ENCODE assay signal across 1 cellular context in genomic region chr13:20953245-20953931, GRCh38.
TF ChIP-seq lines count a peak whose summit lies in the region.

No MANE protein-coding gene starts in this region.

TF ChIP-seq in HepG2, 621 proteins besides CTCF, POLR2A, EP300 and RAD21 (continued from another document and continues in another):
- TF ChIP-seq, protein P1, sequence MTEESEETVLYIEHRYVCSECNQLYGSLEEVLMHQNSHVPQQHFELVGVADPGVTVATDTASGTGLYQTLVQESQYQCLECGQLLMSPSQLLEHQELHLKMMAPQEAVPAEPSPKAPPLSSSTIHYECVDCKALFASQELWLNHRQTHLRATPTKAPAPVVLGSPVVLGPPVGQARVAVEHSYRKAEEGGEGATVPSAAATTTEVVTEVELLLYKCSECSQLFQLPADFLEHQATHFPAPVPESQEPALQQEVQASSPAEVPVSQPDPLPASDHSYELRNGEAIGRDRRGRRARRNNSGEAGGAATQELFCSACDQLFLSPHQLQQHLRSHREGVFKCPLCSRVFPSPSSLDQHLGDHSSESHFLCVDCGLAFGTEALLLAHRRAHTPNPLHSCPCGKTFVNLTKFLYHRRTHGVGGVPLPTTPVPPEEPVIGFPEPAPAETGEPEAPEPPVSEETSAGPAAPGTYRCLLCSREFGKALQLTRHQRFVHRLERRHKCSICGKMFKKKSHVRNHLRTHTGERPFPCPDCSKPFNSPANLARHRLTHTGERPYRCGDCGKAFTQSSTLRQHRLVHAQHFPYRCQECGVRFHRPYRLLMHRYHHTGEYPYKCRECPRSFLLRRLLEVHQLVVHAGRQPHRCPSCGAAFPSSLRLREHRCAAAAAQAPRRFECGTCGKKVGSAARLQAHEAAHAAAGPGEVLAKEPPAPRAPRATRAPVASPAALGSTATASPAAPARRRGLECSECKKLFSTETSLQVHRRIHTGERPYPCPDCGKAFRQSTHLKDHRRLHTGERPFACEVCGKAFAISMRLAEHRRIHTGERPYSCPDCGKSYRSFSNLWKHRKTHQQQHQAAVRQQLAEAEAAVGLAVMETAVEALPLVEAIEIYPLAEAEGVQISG (CRISPR knock-in tag; IDR thresholded peaks at IDR 0.05): peak; percentile 36; the same call in 1 of the 2 replicates
- TF ChIP-seq ZNF441 (CRISPR knock-in tag; IDR thresholded peaks at IDR 0.05; ENCODE audit: borderline replicate concordance) (0 out of 2 replicates have a peak, but pooled peaks have one; percentile 18), ZFP36L1 (CRISPR knock-in tag; IDR thresholded peaks at IDR 0.05) (peak; percentile 48; the same call in 1 of the 2 replicates), FOSL2 (CRISPR knock-in tag; IDR thresholded peaks at IDR 0.05) (peak; percentile 43), ZNF563 (CRISPR knock-in tag; IDR thresholded peaks at IDR 0.05) (peak; percentile 60; the same call in 1 of the 2 replicates), ZNF331 (CRISPR knock-in tag; IDR thresholded peaks at IDR 0.05) (peak; percentile 66; the same call in 1 of the 2 replicates), ZNF530 (CRISPR knock-in tag; IDR thresholded peaks at IDR 0.05; ENCODE audit: low read depth) (no peak), ZNF225 (CRISPR knock-in tag; IDR thresholded peaks at IDR 0.05) (no peak), ZNF138 (CRISPR knock-in tag; IDR thresholded peaks at IDR 0.05; ENCODE audit: low read depth) (no peak), ZNF329 (CRISPR knock-in tag; IDR thresholded peaks at IDR 0.05; ENCODE audit: low read depth) (no peak), MIXL1 (CRISPR knock-in tag; IDR thresholded peaks at IDR 0.05) (peak; percentile 92), HDAC2 (CRISPR knock-in tag; IDR thresholded peaks at IDR 0.05) (peak; percentile 78), GPN1 (CRISPR knock-in tag; IDR thresholded peaks at IDR 0.05; ENCODE audit: borderline replicate concordance) (no peak), ZNF317 (CRISPR knock-in tag; IDR thresholded peaks at IDR 0.05) (no peak), HDAC6 (IDR thresholded peaks at IDR 0.05; ENCODE audit: low read depth, low read length) (no peak), TMF1 (CRISPR knock-in tag; IDR thresholded peaks at IDR 0.05; ENCODE audit: low read depth) (no peak), HDAC1 (CRISPR knock-in tag; IDR thresholded peaks at IDR 0.05) (peak; percentile 79), ZNF292 (CRISPR knock-in tag; IDR thresholded peaks at IDR 0.05; ENCODE audit: borderline replicate concordance, low read depth) (no peak), ZNF788 (CRISPR knock-in tag; IDR thresholded peaks at IDR 0.05; ENCODE audit: borderline replicate concordance) (peak; percentile 68), NFKBIZ (CRISPR knock-in tag; IDR thresholded peaks at IDR 0.05) (peak; percentile 52; the same call in 1 of the 2 replicates), SP5 (CRISPR knock-in tag; IDR thresholded peaks at IDR 0.05; ENCODE audit: borderline replicate concordance, low read depth) (peak; percentile 82), ZFP82 (CRISPR knock-in tag; IDR thresholded peaks at IDR 0.05; ENCODE audit: borderline replicate concordance) (no peak), FOXC1 (CRISPR knock-in tag; IDR thresholded peaks at IDR 0.05; ENCODE audit: borderline replicate concordance) (0 out of 2 replicates have a peak, but pooled peaks have one; percentile 16), RAD51 (IDR thresholded peaks at IDR 0.05; ENCODE audit: borderline replicate concordance) (no peak), SUZ12 (IDR thresholded peaks at IDR 0.05; ENCODE audit: low read depth, low read length) (no peak), GFI1 (CRISPR knock-in tag; IDR thresholded peaks at IDR 0.05; ENCODE audit: borderline replicate concordance) (peak; percentile 79; the same call in 1 of the 2 replicates), BRCA1 (CRISPR knock-in tag; IDR thresholded peaks at IDR 0.05) (peak; percentile 86; the same call in 1 of the 2 replicates), SALL1 (CRISPR knock-in tag; IDR thresholded peaks at IDR 0.05) (peak; percentile 44), POLR2G (IDR thresholded peaks at IDR 0.05; ENCODE audit: low read depth, low read length) (peak; percentile 34; the same call in 1 of the 2 replicates), HNRNPLL (IDR thresholded peaks at IDR 0.05; ENCODE audit: low read depth, low read length, poor library complexity, severe bottlenecking) (no peak), HHEX (CRISPR knock-in tag; IDR thresholded peaks at IDR 0.05) (no peak), USF2 (IDR thresholded peaks at IDR 0.05; ENCODE audit: low read depth, low read length) (peak; percentile 49; the same call in 1 of the 2 replicates), USF2 (CRISPR knock-in tag; IDR thresholded peaks at IDR 0.05; ENCODE audit: borderline replicate concordance) (peak; percentile 75; the same call in 1 of the 2 replicates), THAP11 (CRISPR knock-in tag; IDR thresholded peaks at IDR 0.05) (peak; percentile 50; the same call in 1 of the 2 replicates), MAX (IDR thresholded peaks at IDR 0.05) (peak; percentile 51; the same call in 1 of the 2 replicates), ARID3A (IDR thresholded peaks at IDR 0.05; ENCODE audit: low read depth, low read length) (peak; percentile 36; the same call in 1 of the 2 replicates), ZNF776 (CRISPR knock-in tag; IDR thresholded peaks at IDR 0.05) (no peak), NAIF1 (CRISPR knock-in tag; IDR thresholded peaks at IDR 0.05; ENCODE audit: borderline replicate concordance) (peak; percentile 78; the same call in 1 of the 2 replicates)
- TF ChIP-seq, protein P2, sequence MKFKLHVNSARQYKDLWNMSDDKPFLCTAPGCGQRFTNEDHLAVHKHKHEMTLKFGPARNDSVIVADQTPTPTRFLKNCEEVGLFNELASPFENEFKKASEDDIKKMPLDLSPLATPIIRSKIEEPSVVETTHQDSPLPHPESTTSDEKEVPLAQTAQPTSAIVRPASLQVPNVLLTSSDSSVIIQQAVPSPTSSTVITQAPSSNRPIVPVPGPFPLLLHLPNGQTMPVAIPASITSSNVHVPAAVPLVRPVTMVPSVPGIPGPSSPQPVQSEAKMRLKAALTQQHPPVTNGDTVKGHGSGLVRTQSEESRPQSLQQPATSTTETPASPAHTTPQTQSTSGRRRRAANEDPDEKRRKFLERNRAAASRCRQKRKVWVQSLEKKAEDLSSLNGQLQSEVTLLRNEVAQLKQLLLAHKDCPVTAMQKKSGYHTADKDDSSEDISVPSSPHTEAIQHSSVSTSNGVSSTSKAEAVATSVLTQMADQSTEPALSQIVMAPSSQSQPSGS (CRISPR knock-in tag; IDR thresholded peaks at IDR 0.05): peak; percentile 59
- TF ChIP-seq, protein P3, sequence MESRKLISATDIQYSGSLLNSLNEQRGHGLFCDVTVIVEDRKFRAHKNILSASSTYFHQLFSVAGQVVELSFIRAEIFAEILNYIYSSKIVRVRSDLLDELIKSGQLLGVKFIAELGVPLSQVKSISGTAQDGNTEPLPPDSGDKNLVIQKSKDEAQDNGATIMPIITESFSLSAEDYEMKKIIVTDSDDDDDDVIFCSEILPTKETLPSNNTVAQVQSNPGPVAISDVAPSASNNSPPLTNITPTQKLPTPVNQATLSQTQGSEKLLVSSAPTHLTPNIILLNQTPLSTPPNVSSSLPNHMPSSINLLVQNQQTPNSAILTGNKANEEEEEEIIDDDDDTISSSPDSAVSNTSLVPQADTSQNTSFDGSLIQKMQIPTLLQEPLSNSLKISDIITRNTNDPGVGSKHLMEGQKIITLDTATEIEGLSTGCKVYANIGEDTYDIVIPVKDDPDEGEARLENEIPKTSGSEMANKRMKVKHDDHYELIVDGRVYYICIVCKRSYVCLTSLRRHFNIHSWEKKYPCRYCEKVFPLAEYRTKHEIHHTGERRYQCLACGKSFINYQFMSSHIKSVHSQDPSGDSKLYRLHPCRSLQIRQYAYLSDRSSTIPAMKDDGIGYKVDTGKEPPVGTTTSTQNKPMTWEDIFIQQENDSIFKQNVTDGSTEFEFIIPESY (CRISPR knock-in tag; IDR thresholded peaks at IDR 0.05): 0 out of 2 replicates have a peak, but pooled peaks have one; percentile 15
- TF ChIP-seq, protein P4, sequence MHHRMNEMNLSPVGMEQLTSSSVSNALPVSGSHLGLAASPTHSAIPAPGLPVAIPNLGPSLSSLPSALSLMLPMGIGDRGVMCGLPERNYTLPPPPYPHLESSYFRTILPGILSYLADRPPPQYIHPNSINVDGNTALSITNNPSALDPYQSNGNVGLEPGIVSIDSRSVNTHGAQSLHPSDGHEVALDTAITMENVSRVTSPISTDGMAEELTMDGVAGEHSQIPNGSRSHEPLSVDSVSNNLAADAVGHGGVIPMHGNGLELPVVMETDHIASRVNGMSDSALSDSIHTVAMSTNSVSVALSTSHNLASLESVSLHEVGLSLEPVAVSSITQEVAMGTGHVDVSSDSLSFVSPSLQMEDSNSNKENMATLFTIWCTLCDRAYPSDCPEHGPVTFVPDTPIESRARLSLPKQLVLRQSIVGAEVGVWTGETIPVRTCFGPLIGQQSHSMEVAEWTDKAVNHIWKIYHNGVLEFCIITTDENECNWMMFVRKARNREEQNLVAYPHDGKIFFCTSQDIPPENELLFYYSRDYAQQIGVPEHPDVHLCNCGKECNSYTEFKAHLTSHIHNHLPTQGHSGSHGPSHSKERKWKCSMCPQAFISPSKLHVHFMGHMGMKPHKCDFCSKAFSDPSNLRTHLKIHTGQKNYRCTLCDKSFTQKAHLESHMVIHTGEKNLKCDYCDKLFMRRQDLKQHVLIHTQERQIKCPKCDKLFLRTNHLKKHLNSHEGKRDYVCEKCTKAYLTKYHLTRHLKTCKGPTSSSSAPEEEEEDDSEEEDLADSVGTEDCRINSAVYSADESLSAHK (CRISPR knock-in tag; IDR thresholded peaks at IDR 0.05; ENCODE audit: borderline replicate concordance): no peak
- TF ChIP-seq, protein P5, sequence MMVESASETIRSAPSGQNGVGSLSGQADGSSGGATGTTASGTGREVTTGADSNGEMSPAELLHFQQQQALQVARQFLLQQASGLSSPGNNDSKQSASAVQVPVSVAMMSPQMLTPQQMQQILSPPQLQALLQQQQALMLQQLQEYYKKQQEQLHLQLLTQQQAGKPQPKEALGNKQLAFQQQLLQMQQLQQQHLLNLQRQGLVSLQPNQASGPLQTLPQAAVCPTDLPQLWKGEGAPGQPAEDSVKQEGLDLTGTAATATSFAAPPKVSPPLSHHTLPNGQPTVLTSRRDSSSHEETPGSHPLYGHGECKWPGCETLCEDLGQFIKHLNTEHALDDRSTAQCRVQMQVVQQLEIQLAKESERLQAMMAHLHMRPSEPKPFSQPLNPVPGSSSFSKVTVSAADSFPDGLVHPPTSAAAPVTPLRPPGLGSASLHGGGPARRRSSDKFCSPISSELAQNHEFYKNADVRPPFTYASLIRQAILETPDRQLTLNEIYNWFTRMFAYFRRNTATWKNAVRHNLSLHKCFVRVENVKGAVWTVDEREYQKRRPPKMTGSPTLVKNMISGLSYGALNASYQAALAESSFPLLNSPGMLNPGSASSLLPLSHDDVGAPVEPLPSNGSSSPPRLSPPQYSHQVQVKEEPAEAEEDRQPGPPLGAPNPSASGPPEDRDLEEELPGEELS (CRISPR knock-in tag; IDR thresholded peaks at IDR 0.05): peak; percentile 100
- TF ChIP-seq, protein P6, sequence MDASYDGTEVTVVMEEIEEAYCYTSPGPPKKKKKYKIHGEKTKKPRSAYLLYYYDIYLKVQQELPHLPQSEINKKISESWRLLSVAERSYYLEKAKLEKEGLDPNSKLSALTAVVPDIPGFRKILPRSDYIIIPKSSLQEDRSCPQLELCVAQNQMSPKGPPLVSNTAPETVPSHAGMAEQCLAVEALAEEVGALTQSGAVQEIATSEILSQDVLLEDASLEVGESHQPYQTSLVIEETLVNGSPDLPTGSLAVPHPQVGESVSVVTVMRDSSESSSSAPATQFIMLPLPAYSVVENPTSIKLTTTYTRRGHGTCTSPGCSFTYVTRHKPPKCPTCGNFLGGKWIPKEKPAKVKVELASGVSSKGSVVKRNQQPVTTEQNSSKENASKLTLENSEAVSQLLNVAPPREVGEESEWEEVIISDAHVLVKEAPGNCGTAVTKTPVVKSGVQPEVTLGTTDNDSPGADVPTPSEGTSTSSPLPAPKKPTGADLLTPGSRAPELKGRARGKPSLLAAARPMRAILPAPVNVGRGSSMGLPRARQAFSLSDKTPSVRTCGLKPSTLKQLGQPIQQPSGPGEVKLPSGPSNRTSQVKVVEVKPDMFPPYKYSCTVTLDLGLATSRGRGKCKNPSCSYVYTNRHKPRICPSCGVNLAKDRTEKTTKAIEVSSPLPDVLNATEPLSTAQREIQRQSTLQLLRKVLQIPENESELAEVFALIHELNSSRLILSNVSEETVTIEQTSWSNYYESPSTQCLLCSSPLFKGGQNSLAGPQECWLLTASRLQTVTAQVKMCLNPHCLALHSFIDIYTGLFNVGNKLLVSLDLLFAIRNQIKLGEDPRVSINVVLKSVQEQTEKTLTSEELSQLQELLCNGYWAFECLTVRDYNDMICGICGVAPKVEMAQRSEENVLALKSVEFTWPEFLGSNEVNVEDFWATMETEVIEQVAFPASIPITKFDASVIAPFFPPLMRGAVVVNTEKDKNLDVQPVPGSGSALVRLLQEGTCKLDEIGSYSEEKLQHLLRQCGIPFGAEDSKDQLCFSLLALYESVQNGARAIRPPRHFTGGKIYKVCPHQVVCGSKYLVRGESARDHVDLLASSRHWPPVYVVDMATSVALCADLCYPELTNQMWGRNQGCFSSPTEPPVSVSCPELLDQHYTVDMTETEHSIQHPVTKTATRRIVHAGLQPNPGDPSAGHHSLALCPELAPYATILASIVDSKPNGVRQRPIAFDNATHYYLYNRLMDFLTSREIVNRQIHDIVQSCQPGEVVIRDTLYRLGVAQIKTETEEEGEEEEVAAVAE (CRISPR knock-in tag; IDR thresholded peaks at IDR 0.05; ENCODE audit: borderline replicate concordance): peak; percentile 37; the same call in 1 of the 2 replicates
